1 cellular context compared by ENCODE assay signal in genomic region chr9:37119907-37120839, GRCh38.
TF ChIP-seq lines count a peak whose summit lies in the region.

TSS of gene ZCCHC7 (plus strand) at chr9:37120574.

TF ChIP-seq in K562, 482 proteins besides CTCF, POLR2A, EP300 and RAD21 (continued from another document and continues in another):
- TF ChIP-seq ZBTB11 (CRISPR knock-in tag; IDR thresholded peaks at IDR 0.05) (peak in 2 of 3 experiments; percentile 75 to 97; a peak in 4 of 6 replicates), ZNF121 (CRISPR knock-in tag; conservative IDR thresholded peaks at IDR 0.05) (peak; percentile 47; the same call in 1 of the 2 replicates), BCLAF1 (IDR thresholded peaks at IDR 0.05; ENCODE audit: borderline replicate concordance in 1 of 2, control insufficient read depth in 1 of 2, low read depth in 2 of 2, low read length in 1 of 2) (peak in 1 of 2 experiments; percentile 86; a peak in 1 of 4 replicates), BCOR (IDR thresholded peaks at IDR 0.05) (peak; percentile 50; the same call in 1 of the 2 replicates), POLR3A (IDR thresholded peaks at IDR 0.05; ENCODE audit: borderline replicate concordance, extremely low read depth, insufficient read depth, insufficient read length) (no peak), ZBTB33 (CRISPR knock-in tag; IDR thresholded peaks at IDR 0.05) (peak; percentile 98), TAF15 (IDR thresholded peaks at IDR 0.05; ENCODE audit: low read depth, low read length) (no peak), ZBTB1 (CRISPR knock-in tag; IDR thresholded peaks at IDR 0.05; ENCODE audit: borderline replicate concordance, low read depth) (peak; percentile 90; the same call in 1 of the 2 replicates), ELK1 (CRISPR knock-in tag; IDR thresholded peaks at IDR 0.05) (no peak), ESRRB (CRISPR knock-in tag; IDR thresholded peaks at IDR 0.05; ENCODE audit: borderline replicate concordance) (no peak), ZBED1 (IDR thresholded peaks at IDR 0.05) (no peak; the same call in 1 of the 2 replicates), BRD9 (IDR thresholded peaks at IDR 0.05; ENCODE audit: low read depth, partially characterized antibody) (peak; percentile 27), ETV5 (CRISPR knock-in tag; IDR thresholded peaks at IDR 0.05; ENCODE audit: low read depth) (peak; percentile 79), ZBTB34 (CRISPR knock-in tag; IDR thresholded peaks at IDR 0.05) (peak; percentile 71; the same call in 1 of the 2 replicates), NR4A1 (CRISPR knock-in tag; IDR thresholded peaks at IDR 0.05) (peak; percentile 95), NR4A1 (tag; IDR thresholded peaks at IDR 0.05) (peak; percentile 96), RBBP5 (IDR thresholded peaks at IDR 0.05; ENCODE audit: borderline replicate concordance, insufficient read depth, low read length, poor library complexity, severe bottlenecking) (peak; percentile 96), ZKSCAN3 (CRISPR knock-in tag; IDR thresholded peaks at IDR 0.05) (no peak), FOSL1 (tag; conservative IDR thresholded peaks at IDR 0.05) (peak; percentile 57; the same call in 1 of the 2 replicates), ZNF316 (IDR thresholded peaks at IDR 0.05) (no peak; the same call in 1 of the 2 replicates), HNRNPLL (IDR thresholded peaks at IDR 0.05; ENCODE audit: low read depth, low read length, poor library complexity, severe bottlenecking) (peak; percentile 68), TEAD4 (IDR thresholded peaks at IDR 0.05; ENCODE audit: low read length) (peak; percentile 63), TEAD4 (CRISPR knock-in tag; IDR thresholded peaks at IDR 0.05; ENCODE audit: borderline replicate concordance) (peak; percentile 98; the same call in 1 of the 2 replicates), HDAC3 (IDR thresholded peaks at IDR 0.05; ENCODE audit: borderline replicate concordance, partially characterized antibody) (no peak), CBX1 (IDR thresholded peaks at IDR 0.05; ENCODE audit: low read depth) (peak; percentile 98), ZNF324 (CRISPR knock-in tag; IDR thresholded peaks at IDR 0.05) (no peak), ARID1B (IDR thresholded peaks at IDR 0.05) (no peak), ZNF699 (CRISPR knock-in tag; IDR thresholded peaks at IDR 0.05; ENCODE audit: insufficient replicate concordance) (no peak), PHF20 (IDR thresholded peaks at IDR 0.05; ENCODE audit: partially characterized antibody) (peak; percentile 90), ZNF217 (CRISPR knock-in tag; IDR thresholded peaks at IDR 0.05) (peak; percentile 90; the same call in 1 of the 2 replicates), ARID4B (CRISPR knock-in tag; IDR thresholded peaks at IDR 0.05) (peak; percentile 96), SAP30 (IDR thresholded peaks at IDR 0.05; ENCODE audit: borderline replicate concordance, insufficient read depth, low read depth, low read length, poor library complexity, severe bottlenecking) (peak; percentile 71), ZNF740 (CRISPR knock-in tag; IDR thresholded peaks at IDR 0.05) (peak; percentile 80), ZNF740 (tag; IDR thresholded peaks at IDR 0.05) (peak in 1 of 2 experiments; percentile 71; a peak in 1 of 4 replicates), SAFB2 (IDR thresholded peaks at IDR 0.05; ENCODE audit: borderline replicate concordance, low read depth, low read length, severe bottlenecking) (no peak), CHAMP1 (IDR thresholded peaks at IDR 0.05) (peak; percentile 85), ZNF277 (CRISPR knock-in tag; IDR thresholded peaks at IDR 0.05; ENCODE audit: borderline replicate concordance) (no peak), CREM (IDR thresholded peaks at IDR 0.05; ENCODE audit: low read depth) (peak; percentile 95)
